Comparison of ENCODE assay signal across 8 cellular contexts in genomic region chr6:6008648-6009421, GRCh38. TPM values are rescaled to one million over a fixed set of nuclear protein-coding genes. Genes with fewer than 3 reads are reported as not detected.
DNase-seq lines count a peak whose midpoint lies in the region; ATAC-seq and TF ChIP-seq lines count a peak whose summit lies in the region.

No MANE protein-coding gene starts in this region.

- H3K27me3 ChIP-seq in neural progenitor cell (peaks cover 100% of the 10 kb centered on the region), aorta (ENCODE audit: control insufficient read depth in 1 of 2, insufficient read depth in 2 of 2, low read length in 1 of 2) (no peaks in the 10 kb centered on the region)

- H3K4me1 Mint-ChIP-seq in activated CD8-positive, alpha-beta memory T cell treated with anti-CD3 and anti-CD28 coated beads, Interleukin-2, amount 10 ng/mL, durations not matched to agents 7 days and 5 days = peaks cover 32% of the 10 kb centered on the region
- H3K4me1 Mint-ChIP-seq in neural progenitor cell = peaks cover 38% of the 10 kb centered on the region

- peak overlapping the region; percentile 53 for H2AFZ ChIP-seq in neural progenitor cell (replicated peaks)

- H4K20me1 ChIP-seq in neural progenitor cell (ENCODE audit: low read depth) = peaks cover 28% of the 10 kb centered on the region

- H3K36me3 Mint-ChIP-seq in activated CD8-positive, alpha-beta memory T cell treated with anti-CD3 and anti-CD28 coated beads, Interleukin-2, amount 10 ng/mL, durations not matched to agents 7 days and 5 days = peaks cover 11% of the 10 kb centered on the region
- H3K36me3 Mint-ChIP-seq in neural progenitor cell = no peaks in the 10 kb centered on the region

- ATAC-seq in GM18520 (IDR thresholded peaks at IDR 0.05; ENCODE audit: unreplicated experiment) = peak; percentile 36
- ATAC-seq in HG03064 (IDR thresholded peaks at IDR 0.05; ENCODE audit: low read depth, unreplicated experiment) = peak; percentile 54
- ATAC-seq in activated CD8-positive, alpha-beta memory T cell treated with anti-CD3 and anti-CD28 coated beads, Interleukin-2, amount 10 ng/mL, durations not matched to agents 7 days and 5 days = peak; percentile 78
- peak; percentile 92 for ATAC-seq in aorta (ENCODE audit: low FRiP score)

- no peak overlapping the region for H3K9ac ChIP-seq in neural progenitor cell

- no peaks in the 10 kb centered on the region for H3K79me2 ChIP-seq in neural progenitor cell (ENCODE audit: low read depth)

- H3K4me1 ChIP-seq in neural progenitor cell (peaks cover 36% of the 10 kb centered on the region), aorta (ENCODE audit: control insufficient read depth in 1 of 2, insufficient read depth in 2 of 2, low read length in 2 of 2) (no peaks in the 10 kb centered on the region)

- WGBS in aorta, 2 donors = 3% methylated on average over 40 to 62 of the region's 62 CpGs

- H3K4me3 Mint-ChIP-seq in activated CD8-positive, alpha-beta memory T cell treated with anti-CD3 and anti-CD28 coated beads, Interleukin-2, amount 10 ng/mL, durations not matched to agents 7 days and 5 days = peak overlapping the region; percentile 69
- H3K4me3 Mint-ChIP-seq in neural progenitor cell = peak overlapping the region; percentile 86

- H3K9me3 ChIP-seq in neural progenitor cell (ENCODE audit: low read depth) = no peaks in the 10 kb centered on the region
- H3K9me3 ChIP-seq in aorta (ENCODE audit: control insufficient read depth, low read length) = peaks cover 3% of the 10 kb centered on the region

- H3K9me3 Mint-ChIP-seq in activated CD8-positive, alpha-beta memory T cell treated with anti-CD3 and anti-CD28 coated beads, Interleukin-2, amount 10 ng/mL, durations not matched to agents 7 days and 5 days (ENCODE audit: low read depth) = no peaks in the 10 kb centered on the region
- H3K9me3 Mint-ChIP-seq in neural progenitor cell = no peaks in the 10 kb centered on the region

- H3K27me3 Mint-ChIP-seq in activated CD8-positive, alpha-beta memory T cell treated with anti-CD3 and anti-CD28 coated beads, Interleukin-2, amount 10 ng/mL, durations not matched to agents 7 days and 5 days = peaks cover 78% of the 10 kb centered on the region
- peaks cover 42% of the 10 kb centered on the region for H3K27me3 Mint-ChIP-seq in neural progenitor cell (ENCODE audit: insufficient read depth, low read depth)

- TF ChIP-seq CTCF in fibroblast of the aortic adventitia (IDR thresholded peaks at IDR 0.05; ENCODE audit: insufficient read depth, low read length) = no peak
- TF ChIP-seq CTCF in neural progenitor cell (IDR thresholded peaks at IDR 0.05) = no peak

- peak; percentile 98 for DNase-seq in AG20443 (ENCODE audit: low spot score)
- peak; percentile 62 for DNase-seq in NCI-H345 treated with DMSO at 0.1 percent for 48 hours (lab: John Stamatoyannopoulos, UW; ENCODE audit: unreplicated experiment)
- DNase-seq in activated CD8-positive, alpha-beta memory T cell treated with anti-CD3 and anti-CD28 coated beads, Interleukin-2, amount 10 ng/mL, durations not matched to agents 7 days and 5 days = peak; percentile 83
- DNase-seq in fibroblast of the aortic adventitia (ENCODE audit: low read depth) = no peak
- DNase-seq in neural progenitor cell (ENCODE audit: low spot score) = peak; percentile 91
- peak; percentile 74 to 93 for DNase-seq in aorta

- H3K27ac Mint-ChIP-seq in activated CD8-positive, alpha-beta memory T cell treated with anti-CD3 and anti-CD28 coated beads, Interleukin-2, amount 10 ng/mL, durations not matched to agents 7 days and 5 days = peak overlapping the region; percentile 52
- no peak overlapping the region for H3K27ac Mint-ChIP-seq in neural progenitor cell

- H3K36me3 ChIP-seq in neural progenitor cell (no peaks in the 10 kb centered on the region), aorta (ENCODE audit: control insufficient read depth in 1 of 2, insufficient read depth in 2 of 2, low read length in 1 of 2) (no peaks in the 10 kb centered on the region)

- H3F3A ChIP-seq in neural progenitor cell (ENCODE audit: low read depth) = peaks cover 50% of the 10 kb centered on the region

- H3K27ac ChIP-seq in neural progenitor cell = no peak overlapping the region
- no peak overlapping the region for H3K27ac ChIP-seq in aorta (ENCODE audit: low read depth in 1 of 2, low read length in 2 of 2)

- H3K4me2 ChIP-seq in neural progenitor cell = peak overlapping the region; percentile 94

- CTCF ChIA-PET in activated CD8-positive, alpha-beta memory T cell treated with anti-CD3 and anti-CD28 coated beads, Interleukin-2, amount 10 ng/mL, durations not matched to agents 7 days and 5 days (lab: Charles Lee) = interaction anchor here (1.3 to 2.5 kb wide), 2 partner anchors 12 to 63 kb away, joined by 3 to 13 read pairs; no protein-coding TSS in a partner anchor

- intact Hi-C loops in aorta (cut with DNase I) = loop anchor here (10.0 kb wide), 2 partner anchors 64 to 244 kb away; no protein-coding TSS in a partner anchor

- peak overlapping the region; percentile 52 for H3K4me3 ChIP-seq in fibroblast of the aortic adventitia (ENCODE audit: low read depth, low read length)
- H3K4me3 ChIP-seq in neural progenitor cell = peak overlapping the region; percentile 58
- H3K4me3 ChIP-seq in aorta (ENCODE audit: low read length in 2 of 2) = peak overlapping the region; percentile 24 to 30

RNA-seq across cellular contexts. Expression of gene NRN1, which starts 2.1 kb away (rescaled TPM):
- 1 to 10 TPM in 1 of 2 experiments, under 1 TPM in 1; 0.26 to 1.7 TPM for total RNA-seq in activated CD8-positive, alpha-beta memory T cell treated with anti-CD3 and anti-CD28 coated beads, Interleukin-2, amount 10 ng/mL, durations not matched to agents 7 days and 5 days
- total RNA-seq in fibroblast of the aortic adventitia (ENCODE audit: low replicate concordance) (0.65 TPM in 1 of 2 replicates, not detected in the other), neural progenitor cell (ENCODE audit: low replicate concordance) (0.74 and 1.3 TPM in 2 replicates), aorta (10 to 100 TPM; 31.6 to 35.9 TPM)
- 1 to 10 TPM; 2.3 to 3.8 TPM for polyA plus RNA-seq in aorta

Comparison
In these comparisons a context has a peak if more than half of its experiments do, and no peak if none do; other contexts are left out.
1. ATAC-seq: peak in every context shown above with its lines; median percentile 92 in aorta; 78 in activated CD8-positive, alpha-beta memory T cell treated with anti-CD3 and anti-CD28 coated beads, Interleukin-2, amount 10 ng/mL, durations not matched to agents 7 days and 5 days; 54 in HG03064; 36 in GM18520.
2. RNA of gene NRN1, which starts 2.1 kb away (total RNA-seq): 31.6 to 35.9 TPM in aorta; 0.26 to 1.7 TPM in activated CD8-positive, alpha-beta memory T cell treated with anti-CD3 and anti-CD28 coated beads, Interleukin-2, amount 10 ng/mL, durations not matched to agents 7 days and 5 days, 0.74 to 1.3 TPM in neural progenitor cell and 0.65 TPM in fibroblast of the aortic adventitia; every median in the first group is over 10 times any median in the second.
3. Peak in every context shown above with its lines, with median percentiles within 50 percentile points of each other: H3K4me3 ChIP-seq.